ENCODE assay signal across 7 cellular contexts in genomic region chr11:57249384-57250319, GRCh38. TPM values are rescaled to one million over a fixed set of nuclear protein-coding genes. Genes with fewer than 3 reads are reported as not detected.
DNase-seq lines count a peak whose midpoint lies in the region; ATAC-seq, FAIRE-seq and TF ChIP-seq lines count a peak whose summit lies in the region.

No MANE protein-coding gene starts in this region.

- H3K27me3 Mint-ChIP-seq in T-cell = peaks cover 31 to 34% of the 10 kb centered on the region in 2 donors

- H3K36me3 ChIP-seq in GM06990 (ENCODE audit: control insufficient read depth, insufficient read depth, low read length) (no peaks in the 10 kb centered on the region), bronchial epithelial cell (ENCODE audit: control insufficient read depth, insufficient read depth, low read length) (no peaks in the 10 kb centered on the region)

- POLR2A ChIA-PET in T-cell (lab: Charles Lee) = no interaction called here

- no peak overlapping the region for H3K27ac Mint-ChIP-seq in T-cell

- H3K4me1 Mint-ChIP-seq in T-cell = peaks cover 6 to 9% (median 8%) of the 10 kb centered on the region in 3 donors

- TF ChIP-seq CTCF in GM06990 (IDR thresholded peaks at IDR 0.05; ENCODE audit: insufficient read depth, low read length, poor library complexity, severe bottlenecking) (peak; percentile 81), LNCAP (IDR thresholded peaks at IDR 0.05) (peak; percentile 86), bronchial epithelial cell (IDR thresholded peaks at IDR 0.05; ENCODE audit: insufficient read depth, low read length, severe bottlenecking) (peak; percentile 87)

- H3K27me3 ChIP-seq in GM06990 (replicated peaks; ENCODE audit: control insufficient read depth, insufficient read depth, low read length) (no peaks in the 10 kb centered on the region), bronchial epithelial cell (ENCODE audit: control insufficient read depth, insufficient read depth, low read length) (no peaks in the 10 kb centered on the region)

- H3K36me3 Mint-ChIP-seq in T-cell = no peaks in the 10 kb centered on the region

- no peak for FAIRE-seq in bronchial epithelial cell (lab: Jason Lieb, UNC)

- peak; percentile 54 for ATAC-seq in GM21576 (IDR thresholded peaks at IDR 0.05; ENCODE audit: unreplicated experiment)
- no peak for ATAC-seq in T-cell (replicated peaks in 1 of 4)

- CTCF ChIA-PET in T-cell (lab: Charles Lee) = interaction anchor here (0.6 to 2.6 kb wide), 13 partner anchors 14 to 907 kb away, joined by 3 to 13 read pairs (median 3); partner anchors contain the start of gene P2RX3 (in 1 of the 2)

- no peaks in the 10 kb centered on the region for H3K9me3 Mint-ChIP-seq in T-cell

- no peak overlapping the region for H3K4me3 Mint-ChIP-seq in T-cell

- DNase-seq in GM06990 (ENCODE audit: extremely low read depth, insufficient read length) (no peak), T-cell (peak in 20 of 34 experiments; percentile 3 to 32 (median 18)), bronchial epithelial cell (ENCODE audit: low read depth) (peak; percentile 73), left kidney (ENCODE audit: low read depth, low spot score) (peak; percentile 75)
- peak; percentile 17 to 29 (median 24) for DNase-seq in stimulated activated CD4-positive, alpha-beta T cell treated with anti-CD3 and anti-CD28 coated beads, TNF-alpha, amount 100 ng/mL, for 48 hours (ENCODE audit: low read depth in 3 of 3)

- no peak overlapping the region for H3K4me3 ChIP-seq in GM06990 (replicated peaks; ENCODE audit: low read depth, low read length)
- H3K4me3 ChIP-seq in bronchial epithelial cell (ENCODE audit: low read depth, low read length) = no peak overlapping the region

RNA-seq across cellular contexts. Expression of gene APLNR, which starts 12.6 kb away (rescaled TPM):
- total RNA-seq in T-cell = not detected
- not detected in 2 replicates for total RNA-seq in bronchial epithelial cell
